ENCODE assay signal across 25 cellular contexts in the genomic region with DNA sequence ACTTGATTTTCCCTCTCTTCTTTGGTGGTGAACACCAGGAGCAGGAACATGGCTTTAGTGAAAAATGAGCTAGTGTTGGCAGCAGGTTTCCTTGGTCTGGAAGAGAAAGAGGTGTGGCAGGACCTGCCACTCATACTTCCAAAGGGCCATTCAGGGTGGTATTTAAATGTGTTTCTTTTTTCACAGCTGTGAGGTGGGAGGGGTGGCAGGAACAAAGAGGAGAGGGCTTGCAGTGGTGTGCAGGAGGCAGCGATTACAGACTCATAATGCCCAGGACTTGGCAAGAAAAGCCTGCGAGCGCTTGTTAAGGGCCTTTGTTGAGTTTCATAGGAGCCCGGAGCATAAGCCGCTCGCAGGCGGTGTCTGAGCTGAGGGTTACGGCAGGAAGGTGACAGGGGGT. TPM values are rescaled to one million over a fixed set of nuclear protein-coding genes. Genes with fewer than 3 reads are reported as not detected.
DNase-seq lines count a peak whose midpoint lies in the region; ATAC-seq, FAIRE-seq and TF ChIP-seq lines count a peak whose summit lies in the region.
"Had no signal": no experiment of that assay in that cellular context is flagged by ENCODE, and none has a peak within 500 bp of the region (broad histone marks: within the 10 kb centered on the region; RNA-seq: fewer than 3 reads in every experiment).

No MANE protein-coding gene starts in this region.

- H3K9ac ChIP-seq in H1 (replicated peaks in 1 of 4; ENCODE audit: extremely low read depth in 1 of 4, low read depth in 3 of 4, low read length in 3 of 4), result no peak overlapping the region
- H3K9ac ChIP-seq: BLaER1 treated with 17β-estradiol and CSF1 and Interleukin-3, amounts not matched to agents 10 nM and 100 nM had no signal

- H4K8ac ChIP-seq in H1 (ENCODE audit: extremely low read depth, insufficient read depth, low read length), result no peak overlapping the region

- H3K23me2 ChIP-seq in H1 (ENCODE audit: low read depth, low read length), result no peaks in the 10 kb centered on the region

- H3K4me2 ChIP-seq in H1 (ENCODE audit: insufficient read depth in 1 of 2, low read depth in 2 of 2, low read length in 2 of 2), result no peak overlapping the region
- H3K4me2 ChIP-seq: A549; BLaER1 treated with 17β-estradiol and CSF1 and Interleukin-3, amounts not matched to agents 10 nM and 100 nM; smooth muscle cell had no signal

- H4K20me1 ChIP-seq in H1 (replicated peaks in 1 of 2; ENCODE audit: control insufficient read depth in 1 of 2, insufficient read depth in 2 of 2, low read length in 2 of 2), result peaks cover 0 to 2% of the 10 kb centered on the region in 2 experiments
- H4K20me1 ChIP-seq: BLaER1 treated with 17β-estradiol and CSF1 and Interleukin-3, amounts not matched to agents 10 nM and 100 nM had no signal

- TF ChIP-seq EP300 in H1 (IDR thresholded peaks at IDR 0.05; ENCODE audit: borderline replicate concordance in 1 of 2, low read depth in 2 of 2, low read length in 2 of 2), result no peak

- no peak for ATAC-seq in HG02938 (IDR thresholded peaks at IDR 0.05; ENCODE audit: unreplicated experiment)
- ATAC-seq: A549, left cardiac atrium had no signal

- H3K4ac ChIP-seq in H1 (replicated peaks; ENCODE audit: insufficient read length, low read depth, low read length), result no peak overlapping the region

- no peak overlapping the region for H2AFZ ChIP-seq in H1 (ENCODE audit: low read length)

- H3K27ac ChIP-seq in H1 (ENCODE audit: low read depth, low read length), result no peak overlapping the region
- H3K27ac ChIP-seq: A549; BLaER1 treated with 17β-estradiol and CSF1 and Interleukin-3, amounts not matched to agents 10 nM and 100 nM; vagina had no signal

- H2AK5ac ChIP-seq in H1 (ENCODE audit: low read depth, low read length), result no peak overlapping the region

- no peak overlapping the region for H3K14ac ChIP-seq in H1 (ENCODE audit: insufficient read length)

- H3K79me1 ChIP-seq in H1 (ENCODE audit: low read depth, low read length), result no peaks in the 10 kb centered on the region

- H4K91ac ChIP-seq in H1 (replicated peaks; ENCODE audit: insufficient read length, low read length), result no peak overlapping the region

- H2BK12ac ChIP-seq in H1 (ENCODE audit: low read depth, low read length), result no peak overlapping the region

- no peak overlapping the region for H3K23ac ChIP-seq in H1 (ENCODE audit: insufficient read length)

- H3K56ac ChIP-seq in H1 (replicated peaks; ENCODE audit: insufficient read length, low read depth, low read length), result no peak overlapping the region

- H4K5ac ChIP-seq in H1 (ENCODE audit: insufficient read length, low read depth, low read length), result no peak overlapping the region

- no peaks in the 10 kb centered on the region; a peak in 1 of 7 replicates for H3K27me3 ChIP-seq in H1 (replicated peaks in 1 of 4; ENCODE audit: control insufficient read depth in 3 of 4, extremely low read depth in 1 of 4, insufficient read depth in 3 of 4, low read length in 3 of 4)
- H3K27me3 ChIP-seq: BLaER1 treated with 17β-estradiol and CSF1 and Interleukin-3, amounts not matched to agents 10 nM and 100 nM; vagina had no signal

- H3K79me2 ChIP-seq in H1 (ENCODE audit: control insufficient read depth in 1 of 2, insufficient read depth in 2 of 2, low read length in 2 of 2), result no peaks in the 10 kb centered on the region

- no peak overlapping the region for H2BK120ac ChIP-seq in H1 (replicated peaks; ENCODE audit: low read depth, low read length)

- CTCF ChIA-PET in H1 (lab: Charles Lee; ENCODE audit: partially characterized antibody), result interaction anchor here (0.6 to 2.0 kb wide), 5 partner anchors 18 to 79 kb away, joined by 3 to 4 read pairs (median 3); a partner anchor contains a TSS

- POLR2A ChIA-PET in H1 (lab: Charles Lee; ENCODE audit: partially characterized antibody), result no interaction called here

- FAIRE-seq in H1 (lab: Jason Lieb, UNC) (peak; percentile 24), urothelium cell line (lab: Jason Lieb, UNC) (peak; percentile 5)
- FAIRE-seq: A549, D721Med, H54, TTC549 had no signal

- no peak for TF ChIP-seq RAD21 in H1 (IDR thresholded peaks at IDR 0.05 in 1 of 2, conservative IDR thresholded peaks at IDR 0.05 in 1 of 2; ENCODE audit: low read depth in 2 of 2, low read length in 2 of 2)

- H2BK15ac ChIP-seq in H1 (ENCODE audit: low read length), result no peak overlapping the region

- H3K18ac ChIP-seq in H1 (ENCODE audit: extremely low read depth, low read length), result no peak overlapping the region

- no peak for TF ChIP-seq POLR2A in H1 (IDR thresholded peaks at IDR 0.05; ENCODE audit: control extremely low read depth in 1 of 2, low read depth in 2 of 2, low read length in 2 of 2)

- no peaks in the 10 kb centered on the region for H3K36me3 ChIP-seq in H1 (ENCODE audit: control insufficient read depth in 2 of 4, insufficient read depth in 4 of 4, low read length in 3 of 4)
- H3K36me3 ChIP-seq: BLaER1 treated with 17β-estradiol and CSF1 and Interleukin-3, amounts not matched to agents 10 nM and 100 nM; vagina had no signal

- no peak for TF ChIP-seq CTCF in H1 (IDR thresholded peaks at IDR 0.05; ENCODE audit: control extremely low read depth in 1 of 3, insufficient read depth in 1 of 3, low read depth in 1 of 3, low read length in 3 of 3)

- no peak overlapping the region for H2BK5ac ChIP-seq in H1 (ENCODE audit: low read depth, low read length)

- H3K9me3 ChIP-seq in H1 (ENCODE audit: insufficient read depth in 2 of 2, low read depth in 1 of 2, low read length in 1 of 2), result no peaks in the 10 kb centered on the region
- H3K9me3 ChIP-seq: A549; BLaER1 treated with 17β-estradiol and CSF1 and Interleukin-3, amounts not matched to agents 10 nM and 100 nM; vagina had no signal

- no peak overlapping the region for H3K4me3 ChIP-seq in H1 (ENCODE audit: extremely low read depth in 1 of 4, insufficient read depth in 2 of 4, low read depth in 3 of 4, low read length in 4 of 4)
- H3K4me3 ChIP-seq: A549; BLaER1 treated with 17β-estradiol and CSF1 and Interleukin-3, amounts not matched to agents 10 nM and 100 nM; smooth muscle cell; vagina had no signal

- WGBS in H1 (ENCODE audit: extremely low coverage in 1 of 2, insufficient coverage in 1 of 2, insufficient read length in 1 of 2, insufficient replicate concordance in 2 of 2, low coverage in 1 of 2, low lambda C conversion rate in 2 of 2, missing lambda C conversion rate in 1 of 2), 2 experiments, result 86% methylated on average over 8 of the region's 8 CpGs; no CpG with 5 or more reads in 1 of the 2 experiments

- H2BK20ac ChIP-seq in H1 (ENCODE audit: low read length), result no peak overlapping the region

- DNase-seq in NCI-H526 (lab: John Stamatoyannopoulos, UW), result peak; percentile 34 to 42
- no peak for DNase-seq in NCI-H526 treated with DMSO at 0.1 percent for 48 hours (lab: John Stamatoyannopoulos, UW)
- peak; percentile 63 for DNase-seq in NCI-H345 (lab: John Stamatoyannopoulos, UW)
- DNase-seq in H1 (ENCODE audit: low read depth in 1 of 2, low spot score in 2 of 2), result no peak
- DNase-seq in urothelium cell line (ENCODE audit: low spot score), result no peak
- DNase-seq in SHP77 treated with DMSO at 0.1 percent for 48 hours (lab: John Stamatoyannopoulos, UW), result no peak
- DNase-seq in epidermal melanocyte (ENCODE audit: insufficient read length, low spot score), result no peak
- DNase-seq: activated CD4-positive, alpha-beta T cell treated with anti-CD3 and anti-CD28 coated beads, Interleukin-2, amount 10 ng/mL, durations not matched to agents 7 days and 5 days; activated gamma-delta T cell; GDM1; left cardiac atrium; RPMI8226; stimulated activated CD4-positive, alpha-beta T cell treated with anti-CD3 and anti-CD28 coated beads, Interleukin-4, amount 100 ng/mL, for 24 hours had no signal

- peaks cover 0 to 3% (median 0%) of the 10 kb centered on the region in 4 experiments; a peak in 4 of 7 replicates for H3K4me1 ChIP-seq in H1 (replicated peaks in 1 of 4; ENCODE audit: control insufficient read depth in 3 of 4, insufficient read depth in 4 of 4, low read length in 3 of 4)
- H3K4me1 ChIP-seq: A549; BLaER1 treated with 17β-estradiol and CSF1 and Interleukin-3, amounts not matched to agents 10 nM and 100 nM had no signal

TF ChIP-seq in H1, 55 proteins besides CTCF, POLR2A, EP300 and RAD21 (continues in another document):
- TF ChIP-seq CREB1 (IDR thresholded peaks at IDR 0.05), result no peak
- TF ChIP-seq BRCA1 (IDR thresholded peaks at IDR 0.05; ENCODE audit: low read depth, low read length), result no peak
- TF ChIP-seq, protein P1, sequence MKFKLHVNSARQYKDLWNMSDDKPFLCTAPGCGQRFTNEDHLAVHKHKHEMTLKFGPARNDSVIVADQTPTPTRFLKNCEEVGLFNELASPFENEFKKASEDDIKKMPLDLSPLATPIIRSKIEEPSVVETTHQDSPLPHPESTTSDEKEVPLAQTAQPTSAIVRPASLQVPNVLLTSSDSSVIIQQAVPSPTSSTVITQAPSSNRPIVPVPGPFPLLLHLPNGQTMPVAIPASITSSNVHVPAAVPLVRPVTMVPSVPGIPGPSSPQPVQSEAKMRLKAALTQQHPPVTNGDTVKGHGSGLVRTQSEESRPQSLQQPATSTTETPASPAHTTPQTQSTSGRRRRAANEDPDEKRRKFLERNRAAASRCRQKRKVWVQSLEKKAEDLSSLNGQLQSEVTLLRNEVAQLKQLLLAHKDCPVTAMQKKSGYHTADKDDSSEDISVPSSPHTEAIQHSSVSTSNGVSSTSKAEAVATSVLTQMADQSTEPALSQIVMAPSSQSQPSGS (IDR thresholded peaks at IDR 0.05; ENCODE audit: low read length), result no peak
- TF ChIP-seq NRF1 (IDR thresholded peaks at IDR 0.05; ENCODE audit: low read depth, low read length), result no peak
- no peak for TF ChIP-seq RNF2 (IDR thresholded peaks at IDR 0.05; ENCODE audit: borderline replicate concordance, low read depth, low read length, missing control alignments, poor library complexity, severe bottlenecking)
- no peak for TF ChIP-seq SP1 (IDR thresholded peaks at IDR 0.05; ENCODE audit: low read depth, low read length)
- TF ChIP-seq TAF1 (IDR thresholded peaks at IDR 0.05; ENCODE audit: low read depth, low read length), result no peak
- no peak for TF ChIP-seq RFX5 (IDR thresholded peaks at IDR 0.05; ENCODE audit: borderline replicate concordance, low read depth, low read length)
- no peak for TF ChIP-seq CEBPB (IDR thresholded peaks at IDR 0.05; ENCODE audit: low read depth, low read length)
- no peak for TF ChIP-seq FOSL1 (IDR thresholded peaks at IDR 0.05; ENCODE audit: insufficient read depth, low read depth, low read length)
- no peak for TF ChIP-seq SP2 (IDR thresholded peaks at IDR 0.05; ENCODE audit: low read length)
- no peak for TF ChIP-seq EZH2 (IDR thresholded peaks at IDR 0.05; ENCODE audit: low read depth, low read length, severe bottlenecking)

RNA-seq across cellular contexts. Expression of a gene that starts 36.8 kb away (rescaled TPM):
- 12.1 and 12.6 TPM in 2 replicates for total RNA-seq in H1 (2021; fragmentation: NEBNext Ultra II Directional; extraction: Animal tissue kit (Norgen Biotek cat#: 25700))
- 3.8 and 5.0 TPM in 2 replicates for polyA plus RNA-seq in H1 (2011; rRNA removed)
- polyA plus RNA-seq in H1 (2011; cell fraction: cytosol; rRNA removed), result 4.6 TPM
- polyA plus RNA-seq in H1 (2011; cell fraction: nucleus; rRNA removed), result 5.3 TPM
- polyA plus RNA-seq in H1 (2012, experiment 1 of 2), result 11.5 to 14.7 TPM (median 13.3 TPM) in 4 replicates
- 6.4 TPM for polyA plus RNA-seq in H1 (2012, experiment 2 of 2)
- 8.1 TPM for polyA plus RNA-seq in H1 (2013, experiment 1 of 2)
- 7.8 TPM for polyA plus RNA-seq in H1 (2013, experiment 2 of 2)
- 5.9 and 6.4 TPM in 2 replicates for polyA minus RNA-seq in H1 (2011; rRNA and poly(A)+ RNA removed)
- 5.7 TPM for polyA minus RNA-seq in H1 (2011; cell fraction: cytosol; rRNA and poly(A)+ RNA removed)
- 6.7 TPM for polyA minus RNA-seq in H1 (2011; cell fraction: nucleus; rRNA and poly(A)+ RNA removed)
- total RNA-seq: activated CD4-positive, alpha-beta T cell treated with anti-CD3 and anti-CD28 coated beads, Interleukin-2, amount 10 ng/mL, durations not matched to agents 7 days and 5 days; dermis microvascular lymphatic vessel endothelial cell; glomerular endothelial cell; MCF 10A; pulmonary artery endothelial cell had no signal
- polyA plus RNA-seq: smooth muscle cell had no signal

Comparison
In these comparisons a context has a peak if more than half of its experiments do, and no peak if none do; other contexts are left out.
1. DNase-seq: peak in NCI-H526 (2 of 2) and NCI-H345 (single experiment); none in NCI-H526 treated with DMSO at 0.1 percent for 48 hours (single experiment), H1 (0 of 2), urothelium cell line (single experiment), SHP77 treated with DMSO at 0.1 percent for 48 hours (single experiment) and epidermal melanocyte (single experiment).